In the genomic region with DNA sequence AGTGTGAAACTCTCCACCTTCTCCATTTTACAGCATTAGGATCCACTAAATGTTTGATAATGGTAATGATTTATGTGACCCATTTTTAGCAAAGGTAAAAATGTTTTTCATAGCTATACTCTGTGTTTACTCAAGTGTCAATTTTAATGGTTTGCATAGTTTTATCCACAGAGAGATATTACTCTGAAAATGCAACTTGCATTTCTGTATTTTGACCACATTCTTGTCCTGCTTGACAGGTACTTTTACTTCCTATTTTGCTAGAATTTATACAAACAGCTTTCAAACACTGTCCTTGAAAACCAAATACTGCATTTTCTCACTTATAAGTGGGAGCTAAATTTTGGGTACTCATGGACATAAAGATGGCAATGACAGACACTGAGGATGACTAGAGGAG, we compare ENCODE assay signal across 17 cellular contexts.
DNase-seq lines count a peak whose midpoint lies in the region; ATAC-seq and TF ChIP-seq lines count a peak whose summit lies in the region.
"Had no signal": no experiment of that assay in that cellular context is flagged by ENCODE, and none has a peak within 500 bp of the region (broad histone marks: within the 10 kb centered on the region; RNA-seq: fewer than 3 reads in every experiment).

No MANE protein-coding gene starts in this region.

- peak overlapping the region; percentile 62 for H3K27ac Mint-ChIP-seq in activated B cell treated with CpG ODN at 0.5 μM for 24 hours
- H3K27ac Mint-ChIP-seq: activated CD4-positive, alpha-beta memory T cell treated with anti-CD3 and anti-CD28 coated beads, Interleukin-2, amount 10 ng/mL, durations not matched to agents 7 days and 5 days had no signal

- intact Hi-C loops in activated B cell treated with CpG ODN at 0.5 μM for 24 hours (cut with micrococcal nuclease) (no loop called here), upper lobe of right lung (cut with DNase I) (no loop called here)

- CTCF ChIA-PET in activated B cell treated with CpG ODN at 0.5 μM for 24 hours (lab: Charles Lee), result no interaction called here

- DNase-seq in activated B cell treated with CpG ODN at 0.5 μM for 24 hours (no peak), upper lobe of right lung (no peak), NCI-H748 (lab: John Stamatoyannopoulos, UW; ENCODE audit: unreplicated experiment) (no peak), A172 (ENCODE audit: low spot score) (no peak), D341Med (ENCODE audit: low spot score) (no peak)
- DNase-seq: activated CD4-positive, alpha-beta memory T cell treated with anti-CD3 and anti-CD28 coated beads, Interleukin-2, amount 10 ng/mL, durations not matched to agents 7 days and 5 days; dermis blood vessel endothelial cell; left ventricle myocardium superior; NCI-H2081 treated with DMSO at 0.1 percent for 48 hours; NCI-H69; testis had no signal

- no peaks in the 10 kb centered on the region for H3K27me3 ChIP-seq in upper lobe of right lung
- H3K27me3 ChIP-seq: testis had no signal

- H3K27ac ChIP-seq in upper lobe of right lung, result no peak overlapping the region
- H3K27ac ChIP-seq: epithelial cell of prostate, HL-60, testis, VCaP had no signal

- POLR2A ChIA-PET in activated B cell treated with CpG ODN at 0.5 μM for 24 hours (lab: Charles Lee), result no interaction called here

- ATAC-seq in GM18858 (IDR thresholded peaks at IDR 0.05; ENCODE audit: unreplicated experiment), result peak; percentile 90
- ATAC-seq in GM21423 (IDR thresholded peaks at IDR 0.05; ENCODE audit: unreplicated experiment), result peak; percentile 84
- peak; percentile 77 for ATAC-seq in HG02938 (IDR thresholded peaks at IDR 0.05; ENCODE audit: unreplicated experiment)
- no peak for ATAC-seq in activated B cell treated with CpG ODN at 0.5 μM for 24 hours (ENCODE audit: low read depth)
- ATAC-seq in upper lobe of right lung, result no peak
- ATAC-seq: left ventricle myocardium superior had no signal

- H3K4me3 ChIP-seq in upper lobe of right lung, result no peak overlapping the region
- H3K4me3 ChIP-seq: testis had no signal

- peaks cover 2% of the 10 kb centered on the region for H3K9me3 Mint-ChIP-seq in activated B cell treated with CpG ODN at 0.5 μM for 24 hours
- H3K9me3 Mint-ChIP-seq: activated CD4-positive, alpha-beta memory T cell treated with anti-CD3 and anti-CD28 coated beads, Interleukin-2, amount 10 ng/mL, durations not matched to agents 7 days and 5 days had no signal

- H3K36me3 ChIP-seq in upper lobe of right lung, result no peaks in the 10 kb centered on the region

- peaks cover 17% of the 10 kb centered on the region for H3K4me1 Mint-ChIP-seq in activated B cell treated with CpG ODN at 0.5 μM for 24 hours
- H3K4me1 Mint-ChIP-seq: activated CD4-positive, alpha-beta memory T cell treated with anti-CD3 and anti-CD28 coated beads, Interleukin-2, amount 10 ng/mL, durations not matched to agents 7 days and 5 days had no signal

- H3K4me1 ChIP-seq in upper lobe of right lung, result no peaks in the 10 kb centered on the region
- H3K4me1 ChIP-seq: testis had no signal

- no peaks in the 10 kb centered on the region for H3K9me3 ChIP-seq in upper lobe of right lung
- H3K9me3 ChIP-seq: testis had no signal

- TF ChIP-seq CTCF in activated B cell treated with CpG ODN at 0.5 μM for 24 hours (IDR thresholded peaks at IDR 0.05) (no peak), upper lobe of right lung (IDR thresholded peaks at IDR 0.05) (no peak)

- peaks cover 8% of the 10 kb centered on the region for H3K36me3 Mint-ChIP-seq in activated B cell treated with CpG ODN at 0.5 μM for 24 hours (ENCODE audit: low read depth)

- H3K27me3 Mint-ChIP-seq in activated B cell treated with CpG ODN at 0.5 μM for 24 hours, result no peaks in the 10 kb centered on the region
- H3K27me3 Mint-ChIP-seq: activated CD4-positive, alpha-beta memory T cell treated with anti-CD3 and anti-CD28 coated beads, Interleukin-2, amount 10 ng/mL, durations not matched to agents 7 days and 5 days had no signal

- no peak overlapping the region for H3K4me3 Mint-ChIP-seq in activated B cell treated with CpG ODN at 0.5 μM for 24 hours
- H3K4me3 Mint-ChIP-seq: activated CD4-positive, alpha-beta memory T cell treated with anti-CD3 and anti-CD28 coated beads, Interleukin-2, amount 10 ng/mL, durations not matched to agents 7 days and 5 days had no signal

Comparison
In these comparisons a context has a peak if more than half of its experiments do, and no peak if none do; other contexts are left out.
1. ATAC-seq: peak in GM18858 (single experiment), GM21423 (single experiment) and HG02938 (single experiment); none in activated B cell treated with CpG ODN at 0.5 μM for 24 hours (single experiment) and upper lobe of right lung (single experiment).